ENCODE assay signal across 8 cellular contexts in the genomic region with DNA sequence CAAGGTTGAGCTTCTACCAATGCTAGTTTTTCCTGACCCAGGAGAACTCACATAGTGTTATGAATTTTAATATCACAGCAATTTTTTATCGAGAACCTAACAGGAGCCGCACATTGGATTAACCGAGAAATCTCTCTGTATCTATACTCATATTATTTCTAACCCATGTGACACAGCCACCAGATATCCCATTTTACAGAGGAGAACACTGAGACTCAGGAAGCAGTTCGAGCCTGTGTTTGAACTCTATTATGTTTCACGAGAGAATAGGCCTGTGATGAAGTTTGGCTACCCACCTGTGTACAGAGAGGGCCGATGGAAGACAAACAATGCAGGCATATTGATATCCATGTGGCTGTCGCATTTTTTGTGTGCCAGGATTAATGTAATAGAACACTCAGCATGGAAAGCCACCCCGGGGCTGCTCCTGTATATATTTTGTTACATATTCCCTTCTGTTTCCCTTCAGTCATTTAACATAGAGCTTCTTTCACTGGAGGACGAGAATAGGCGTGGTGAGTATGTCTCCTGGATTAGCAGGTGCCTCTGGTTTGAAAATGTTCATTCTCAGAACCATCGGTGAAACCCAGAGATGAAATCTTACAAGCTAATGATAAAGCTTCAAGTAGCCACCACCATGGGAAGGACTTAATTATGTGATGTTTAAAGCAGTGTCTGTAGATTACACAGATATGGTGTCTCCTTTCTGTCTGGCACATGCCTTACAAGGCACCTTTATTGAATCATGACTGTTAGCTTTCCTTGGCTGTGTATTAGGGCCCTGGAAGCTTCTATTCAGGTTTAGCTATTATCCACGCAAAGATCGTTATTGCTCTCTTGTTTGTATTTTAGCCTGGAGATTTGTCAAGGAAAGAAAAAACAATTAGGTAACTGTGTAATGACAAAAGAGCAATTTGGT.
DNase-seq lines count a peak whose midpoint lies in the region; ATAC-seq and TF ChIP-seq lines count a peak whose summit lies in the region.
"Not testable (repeated sequence)": the region's sequence is repeated elsewhere in the genome, so short reads cannot be mapped to it uniquely, and the experiment has no call there.

No MANE protein-coding gene starts in this region.

- H3K4me3 ChIP-seq in right lobe of liver, result peak overlapping the region in 1 of 3 donors; percentile 17
- H3K4me3 ChIP-seq in parathyroid adenoma (ENCODE audit: low read depth, low read length), result peak overlapping the region; percentile 55
- H3K4me3 ChIP-seq in thyroid gland (replicated peaks in 1 of 3), result not testable (repeated sequence)

- H3K4me2 ChIP-seq in parathyroid adenoma (ENCODE audit: low read length), result peak overlapping the region; percentile 92

- intact Hi-C loops in Calu3 (cut with micrococcal nuclease; ENCODE audit: unreplicated experiment); right lobe of liver (cut with DNase I); thyroid gland (cut with DNase I): not testable (repeated sequence)

- TF ChIP-seq POLR2A in right lobe of liver (IDR thresholded peaks at IDR 0.05); thyroid gland (IDR thresholded peaks at IDR 0.05): not testable (repeated sequence)

- H3K27me3 Mint-ChIP-seq in Calu3 (ENCODE audit: unreplicated experiment); endothelial cell (ENCODE audit: unreplicated experiment): not testable (repeated sequence)

- H3K27me3 ChIP-seq in right lobe of liver; parathyroid adenoma (ENCODE audit: control insufficient read depth, insufficient read depth, low read length); thyroid gland: not testable (repeated sequence)

- H3K4me1 Mint-ChIP-seq in Calu3 (ENCODE audit: low read depth, unreplicated experiment), result peaks cover 54% of the 10 kb centered on the region
- H3K4me1 Mint-ChIP-seq in endothelial cell (ENCODE audit: unreplicated experiment), result peaks cover 37% of the 10 kb centered on the region

- H3K4me1 ChIP-seq in right lobe of liver (peaks cover 0 to 36% (median 16%) of the 10 kb centered on the region in 4 donors), parathyroid adenoma (peaks cover 51% of the 10 kb centered on the region), thyroid gland (peaks cover 42 to 43% of the 10 kb centered on the region in 2 donors)

- H3K36me3 ChIP-seq in right lobe of liver; parathyroid adenoma (ENCODE audit: control insufficient read depth, insufficient read depth, low read length); thyroid gland: not testable (repeated sequence)

- H3K4me3 Mint-ChIP-seq in Calu3 (ENCODE audit: low read depth, unreplicated experiment), result peak overlapping the region; percentile 9
- not testable (repeated sequence) for H3K4me3 Mint-ChIP-seq in endothelial cell (ENCODE audit: unreplicated experiment)

- not testable (repeated sequence) for H3K9me3 ChIP-seq in right lobe of liver; parathyroid adenoma (ENCODE audit: control insufficient read depth, low read length); thyroid gland

- peak; percentile 6 for DNase-seq in Calu3
- peak; percentile 8 for DNase-seq in NCI-H1105 treated with DMSO at 0.1 percent for 48 hours (lab: John Stamatoyannopoulos, UW)
- not testable (repeated sequence) for DNase-seq in activated naive CD4-positive, alpha-beta T cell treated with anti-CD3 and anti-CD28 coated beads, Interleukin-2, amount 50 U/mL, for 72 hours (ENCODE audit: low spot score in 2 of 2); endothelial cell (ENCODE audit: low spot score); right lobe of liver; thyroid gland

- H3K27ac Mint-ChIP-seq in Calu3 (ENCODE audit: unreplicated experiment) (peak overlapping the region; percentile 55), endothelial cell (ENCODE audit: unreplicated experiment) (peak overlapping the region; percentile 94)
- H3K27ac Mint-ChIP-seq in activated naive CD4-positive, alpha-beta T cell treated with anti-CD3 and anti-CD28 coated beads, Interleukin-2, amount 50 U/mL, for 72 hours, result peak overlapping the region; percentile 33 to 86

- not testable (repeated sequence) for H3K79me2 ChIP-seq in parathyroid adenoma

- ATAC-seq in SK-N-SH treated with all-trans-retinoic acid at 6 μM for 48 hours, result peak; percentile 38
- not testable (repeated sequence) for ATAC-seq in activated naive CD4-positive, alpha-beta T cell treated with anti-CD3 and anti-CD28 coated beads, Interleukin-2, amount 50 U/mL, for 72 hours
- ATAC-seq in right lobe of liver, result peak in 2 of 4 donors; percentile 8 to 28

- H3K36me3 Mint-ChIP-seq in Calu3 (ENCODE audit: insufficient read depth, unreplicated experiment), result peaks cover 22% of the 10 kb centered on the region
- H3K36me3 Mint-ChIP-seq in activated naive CD4-positive, alpha-beta T cell treated with anti-CD3 and anti-CD28 coated beads, Interleukin-2, amount 50 U/mL, for 72 hours; endothelial cell (ENCODE audit: low read depth, unreplicated experiment): not testable (repeated sequence)

- CTCF ChIA-PET in Calu3 (lab: Charles Lee), result interaction anchor here (0.5 to 3.9 kb wide), 15 partner anchors 8 to 286 kb away, joined by 3 to 33 read pairs (median 4); no protein-coding TSS in a partner anchor

- not testable (repeated sequence) for H3K9ac ChIP-seq in parathyroid adenoma

- TF ChIP-seq CTCF in Calu3 (IDR thresholded peaks at IDR 0.05; ENCODE audit: unreplicated experiment); endothelial cell (IDR thresholded peaks at IDR 0.05; ENCODE audit: unreplicated experiment); right lobe of liver (IDR thresholded peaks at IDR 0.05); parathyroid adenoma (IDR thresholded peaks at IDR 0.05); thyroid gland (IDR thresholded peaks at IDR 0.05): not testable (repeated sequence)

- peak overlapping the region; percentile 68 for H2AFZ ChIP-seq in parathyroid adenoma

- H3K9me3 Mint-ChIP-seq in Calu3 (ENCODE audit: low read depth, unreplicated experiment); activated naive CD4-positive, alpha-beta T cell treated with anti-CD3 and anti-CD28 coated beads, Interleukin-2, amount 50 U/mL, for 72 hours; endothelial cell (ENCODE audit: unreplicated experiment): not testable (repeated sequence)

- WGBS in right lobe of liver (ENCODE audit: insufficient coverage, low coverage, low lambda C conversion rate, missing lambda C conversion rate), result 71% methylated on average over 13 of the region's 13 CpGs
- WGBS in thyroid gland, 2 donors, result 72 to 74% methylated on average over 13 of the region's 13 CpGs

- H3K27ac ChIP-seq in right lobe of liver (peak overlapping the region; percentile 61 to 91 (median 81)), parathyroid adenoma (peak overlapping the region; percentile 99), thyroid gland (peak overlapping the region; percentile 85 to 93 (median 92))

- BruUV-seq in Calu3 (replicated peaks; lab: Mats Ljungman, UMichigan), result not testable (repeated sequence)

TF ChIP-seq in SK-N-SH treated with all-trans-retinoic acid at 6 μM for 48 hours, 23 proteins besides CTCF, POLR2A, EP300 and RAD21:
- peak; percentile 17; the same call in 1 of the 2 replicates for TF ChIP-seq ISL1 (CRISPR knock-in tag; IDR thresholded peaks at IDR 0.05)
- TF ChIP-seq GLIS3 (CRISPR knock-in tag; IDR thresholded peaks at IDR 0.05), result 0 out of 2 replicates have a peak, but pooled peaks have one; percentile 13
TF ChIP-seq in SK-N-SH treated with all-trans-retinoic acid at 6 μM for 48 hours: peak in this region for 2; not testable (repeated sequence) for 21.
